ENCODE assay signal across 1 cellular context in genomic region chr1:155253208-155253607, GRCh38.
TF ChIP-seq lines count a peak whose summit lies in the region.

No MANE protein-coding gene starts in this region.

TF ChIP-seq in K562, 482 proteins besides CTCF, POLR2A, EP300 and RAD21:
- no peak for TF ChIP-seq RBM34 (IDR thresholded peaks at IDR 0.05; ENCODE audit: borderline replicate concordance, insufficient read depth, low read length)
- TF ChIP-seq, protein P1, sequence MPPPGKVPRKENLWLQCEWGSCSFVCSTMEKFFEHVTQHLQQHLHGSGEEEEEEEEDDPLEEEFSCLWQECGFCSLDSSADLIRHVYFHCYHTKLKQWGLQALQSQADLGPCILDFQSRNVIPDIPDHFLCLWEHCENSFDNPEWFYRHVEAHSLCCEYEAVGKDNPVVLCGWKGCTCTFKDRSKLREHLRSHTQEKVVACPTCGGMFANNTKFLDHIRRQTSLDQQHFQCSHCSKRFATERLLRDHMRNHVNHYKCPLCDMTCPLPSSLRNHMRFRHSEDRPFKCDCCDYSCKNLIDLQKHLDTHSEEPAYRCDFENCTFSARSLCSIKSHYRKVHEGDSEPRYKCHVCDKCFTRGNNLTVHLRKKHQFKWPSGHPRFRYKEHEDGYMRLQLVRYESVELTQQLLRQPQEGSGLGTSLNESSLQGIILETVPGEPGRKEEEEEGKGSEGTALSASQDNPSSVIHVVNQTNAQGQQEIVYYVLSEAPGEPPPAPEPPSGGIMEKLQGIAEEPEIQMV (tag; conservative IDR thresholded peaks at IDR 0.05; ENCODE audit: low read depth), result no peak
- no peak for TF ChIP-seq CEBPB (tag; IDR thresholded peaks at IDR 0.05)
- TF ChIP-seq KLF13 (tag; IDR thresholded peaks at IDR 0.05; ENCODE audit: borderline replicate concordance, low read depth), result no peak
- no peak for TF ChIP-seq CHD1 (IDR thresholded peaks at IDR 0.05; ENCODE audit: low read length)
- no peak for TF ChIP-seq ZC3H11A (IDR thresholded peaks at IDR 0.05; ENCODE audit: low read depth, low read length)
- no peak for TF ChIP-seq SAFB2 (IDR thresholded peaks at IDR 0.05; ENCODE audit: borderline replicate concordance, low read depth, low read length, severe bottlenecking)
- no peak for TF ChIP-seq RBM14 (IDR thresholded peaks at IDR 0.05; ENCODE audit: borderline replicate concordance, insufficient read depth, low read depth, low read length)
- no peak for TF ChIP-seq YBX1 (IDR thresholded peaks at IDR 0.05)
- TF ChIP-seq, protein P2, sequence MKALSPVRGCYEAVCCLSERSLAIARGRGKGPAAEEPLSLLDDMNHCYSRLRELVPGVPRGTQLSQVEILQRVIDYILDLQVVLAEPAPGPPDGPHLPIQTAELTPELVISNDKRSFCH (CRISPR knock-in tag; IDR thresholded peaks at IDR 0.05), result no peak
- TF ChIP-seq, protein P2 (tag; IDR thresholded peaks at IDR 0.05), result no peak
